ENCODE assay signal across 8 cellular contexts in the genomic region with DNA sequence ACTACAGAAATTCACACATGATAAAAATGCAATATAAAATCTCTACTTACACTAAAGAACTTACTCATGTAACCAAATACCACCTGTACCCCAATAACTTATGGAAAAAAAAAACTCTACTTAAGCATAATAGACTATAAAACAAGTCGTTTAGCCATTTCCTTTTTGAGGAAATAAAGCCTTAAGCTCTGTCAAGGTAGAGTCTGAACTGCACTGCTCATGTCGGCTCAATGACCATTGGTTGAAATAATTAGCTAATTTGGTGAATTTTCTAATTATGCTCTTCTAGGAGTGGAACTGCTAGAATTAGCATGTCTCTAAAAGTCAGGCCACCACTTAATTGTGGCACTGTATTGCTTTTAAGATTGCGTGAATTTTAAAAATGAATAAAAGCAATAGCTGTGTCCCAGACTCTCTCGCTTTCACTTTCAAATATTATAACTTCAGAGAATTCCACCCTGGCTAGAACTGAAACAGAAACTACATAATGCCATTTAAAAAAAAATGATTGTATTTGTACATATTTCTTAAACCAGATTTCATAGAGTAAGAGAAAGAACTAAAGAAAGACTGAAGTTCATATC.
A peak's percentile ranks its signal among the peaks of the same experiment; 100 is the strongest.
DNase-seq lines count a peak whose midpoint lies in the region; ATAC-seq and TF ChIP-seq lines count a peak whose summit lies in the region.

No MANE protein-coding gene starts in this region.

- peaks cover 0 to 57% (median 7%) of the 10 kb centered on the region in 4 donors for H3K36me3 ChIP-seq in sigmoid colon

- intact Hi-C loops in sigmoid colon (cut with DNase I) = no loop called here

- no peak for TF ChIP-seq EP300 in sigmoid colon (IDR thresholded peaks at IDR 0.05)

- H3K4me3 ChIP-seq in sigmoid colon (peak overlapping the region in 3 of 4 donors; percentile 19 to 31 (median 23)), foreskin fibroblast (ENCODE audit: low read depth in 1 of 2, low read length in 2 of 2) (no peak overlapping the region)

- peak; percentile 14 for DNase-seq in dermis blood vessel endothelial cell
- no peak for DNase-seq in sigmoid colon
- no peak for DNase-seq in inferior parietal cortex (ENCODE audit: extremely low spot score)
- no peak for DNase-seq in superior temporal gyrus (ENCODE audit: extremely low spot score)
- DNase-seq in foreskin fibroblast = no peak
- DNase-seq in stimulated activated CD8-positive, alpha-beta memory T cell treated with anti-CD3 and anti-CD28 coated beads, Interleukin-4, amount 100 ng/mL, for 48 hours = no peak

- TF ChIP-seq POLR2A in sigmoid colon (IDR thresholded peaks at IDR 0.05) = no peak

- H3K4me1 ChIP-seq in sigmoid colon = peaks cover 0 to 54% (median 43%) of the 10 kb centered on the region in 4 donors

- H3K27me3 ChIP-seq in sigmoid colon = no peaks in the 10 kb centered on the region

- no peaks in the 10 kb centered on the region for H3K9me3 ChIP-seq in sigmoid colon

- ATAC-seq in GM19351 (IDR thresholded peaks at IDR 0.05; ENCODE audit: unreplicated experiment) (peak; percentile 60), HG03571 (IDR thresholded peaks at IDR 0.05; ENCODE audit: unreplicated experiment) (peak; percentile 52)

- H3K27ac ChIP-seq in sigmoid colon = peak overlapping the region; percentile 27 to 74 (median 34)

- TF ChIP-seq CTCF in sigmoid colon (IDR thresholded peaks at IDR 0.05) (no peak), foreskin fibroblast (IDR thresholded peaks at IDR 0.05; ENCODE audit: low read depth, low read length) (no peak)

- 10 to 17% methylated on average over 4 of the region's 4 CpGs for whole genome bisulfite sequencing in sigmoid colon, 2 donors

Comparison
In these comparisons a context has a peak if more than half of its experiments do, and no peak if none do; other contexts are left out.
1. H3K4me3 ChIP-seq: peak in sigmoid colon (3 of 4); none in foreskin fibroblast (0 of 2).